ENCODE assay signal across 1 cellular context in genomic region chr17:8160741-8161221, GRCh38.
TF ChIP-seq lines count a peak whose summit lies in the region.

No MANE protein-coding gene starts in this region.

TF ChIP-seq in HEK293, 187 proteins besides CTCF, POLR2A, EP300 and RAD21 (continued from another document):
- TF ChIP-seq, protein P1, sequence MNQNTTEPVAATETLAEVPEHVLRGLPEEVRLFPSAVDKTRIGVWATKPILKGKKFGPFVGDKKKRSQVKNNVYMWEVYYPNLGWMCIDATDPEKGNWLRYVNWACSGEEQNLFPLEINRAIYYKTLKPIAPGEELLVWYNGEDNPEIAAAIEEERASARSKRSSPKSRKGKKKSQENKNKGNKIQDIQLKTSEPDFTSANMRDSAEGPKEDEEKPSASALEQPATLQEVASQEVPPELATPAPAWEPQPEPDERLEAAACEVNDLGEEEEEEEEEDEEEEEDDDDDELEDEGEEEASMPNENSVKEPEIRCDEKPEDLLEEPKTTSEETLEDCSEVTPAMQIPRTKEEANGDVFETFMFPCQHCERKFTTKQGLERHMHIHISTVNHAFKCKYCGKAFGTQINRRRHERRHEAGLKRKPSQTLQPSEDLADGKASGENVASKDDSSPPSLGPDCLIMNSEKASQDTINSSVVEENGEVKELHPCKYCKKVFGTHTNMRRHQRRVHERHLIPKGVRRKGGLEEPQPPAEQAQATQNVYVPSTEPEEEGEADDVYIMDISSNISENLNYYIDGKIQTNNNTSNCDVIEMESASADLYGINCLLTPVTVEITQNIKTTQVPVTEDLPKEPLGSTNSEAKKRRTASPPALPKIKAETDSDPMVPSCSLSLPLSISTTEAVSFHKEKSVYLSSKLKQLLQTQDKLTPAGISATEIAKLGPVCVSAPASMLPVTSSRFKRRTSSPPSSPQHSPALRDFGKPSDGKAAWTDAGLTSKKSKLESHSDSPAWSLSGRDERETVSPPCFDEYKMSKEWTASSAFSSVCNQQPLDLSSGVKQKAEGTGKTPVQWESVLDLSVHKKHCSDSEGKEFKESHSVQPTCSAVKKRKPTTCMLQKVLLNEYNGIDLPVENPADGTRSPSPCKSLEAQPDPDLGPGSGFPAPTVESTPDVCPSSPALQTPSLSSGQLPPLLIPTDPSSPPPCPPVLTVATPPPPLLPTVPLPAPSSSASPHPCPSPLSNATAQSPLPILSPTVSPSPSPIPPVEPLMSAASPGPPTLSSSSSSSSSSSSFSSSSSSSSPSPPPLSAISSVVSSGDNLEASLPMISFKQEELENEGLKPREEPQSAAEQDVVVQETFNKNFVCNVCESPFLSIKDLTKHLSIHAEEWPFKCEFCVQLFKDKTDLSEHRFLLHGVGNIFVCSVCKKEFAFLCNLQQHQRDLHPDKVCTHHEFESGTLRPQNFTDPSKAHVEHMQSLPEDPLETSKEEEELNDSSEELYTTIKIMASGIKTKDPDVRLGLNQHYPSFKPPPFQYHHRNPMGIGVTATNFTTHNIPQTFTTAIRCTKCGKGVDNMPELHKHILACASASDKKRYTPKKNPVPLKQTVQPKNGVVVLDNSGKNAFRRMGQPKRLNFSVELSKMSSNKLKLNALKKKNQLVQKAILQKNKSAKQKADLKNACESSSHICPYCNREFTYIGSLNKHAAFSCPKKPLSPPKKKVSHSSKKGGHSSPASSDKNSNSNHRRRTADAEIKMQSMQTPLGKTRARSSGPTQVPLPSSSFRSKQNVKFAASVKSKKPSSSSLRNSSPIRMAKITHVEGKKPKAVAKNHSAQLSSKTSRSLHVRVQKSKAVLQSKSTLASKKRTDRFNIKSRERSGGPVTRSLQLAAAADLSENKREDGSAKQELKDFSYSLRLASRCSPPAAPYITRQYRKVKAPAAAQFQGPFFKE (tag by site-specific recombination; IDR thresholded peaks at IDR 0.05; ENCODE audit: borderline replicate concordance), result no peak
- TF ChIP-seq ZNF184 (tag by site-specific recombination; IDR thresholded peaks at IDR 0.05) (no peak), ZNF843 (tag by site-specific recombination; IDR thresholded peaks at IDR 0.05) (no peak), ZXDB (tag by site-specific recombination; IDR thresholded peaks at IDR 0.05) (no peak), ZNF426 (tag by site-specific recombination; IDR thresholded peaks at IDR 0.05) (no peak), ZSCAN4 (tag by site-specific recombination; IDR thresholded peaks at IDR 0.05) (peak; percentile 66; the same call in 1 of the 2 replicates), GFI1B (tag by site-specific recombination; IDR thresholded peaks at IDR 0.05) (no peak), ZNF621 (tag by site-specific recombination; IDR thresholded peaks at IDR 0.05) (no peak), SCRT1 (tag by site-specific recombination; IDR thresholded peaks at IDR 0.05; ENCODE audit: borderline replicate concordance) (no peak), ZNF223 (tag by site-specific recombination; IDR thresholded peaks at IDR 0.05) (no peak), ZNF549 (tag by site-specific recombination; IDR thresholded peaks at IDR 0.05) (no peak), KLF7 (tag by site-specific recombination; IDR thresholded peaks at IDR 0.05; ENCODE audit: borderline replicate concordance) (no peak), ZNF248 (tag by site-specific recombination; IDR thresholded peaks at IDR 0.05) (no peak), ZNF37A (tag by site-specific recombination; IDR thresholded peaks at IDR 0.05) (no peak), ZNF366 (tag by site-specific recombination; conservative IDR thresholded peaks at IDR 0.05) (0 out of 2 replicates have a peak, but pooled peaks have one; percentile 15), ZFP41 (tag by site-specific recombination; IDR thresholded peaks at IDR 0.05; ENCODE audit: borderline replicate concordance) (no peak), ZNF350 (tag by site-specific recombination; IDR thresholded peaks at IDR 0.05) (no peak), ZBTB21 (tag by site-specific recombination; IDR thresholded peaks at IDR 0.05) (no peak), GLIS2 (tag by site-specific recombination; IDR thresholded peaks at IDR 0.05) (no peak), PATZ1 (tag by site-specific recombination; IDR thresholded peaks at IDR 0.05) (peak; percentile 44), ZNF391 (tag by site-specific recombination; IDR thresholded peaks at IDR 0.05; ENCODE audit: borderline replicate concordance, low read depth) (no peak), MEIS1 (CRISPR knock-in tag; IDR thresholded peaks at IDR 0.05; ENCODE audit: borderline replicate concordance) (no peak), ZNF202 (tag by site-specific recombination; IDR thresholded peaks at IDR 0.05; ENCODE audit: borderline replicate concordance) (no peak), ZNF837 (tag by site-specific recombination; IDR thresholded peaks at IDR 0.05) (no peak), ZNF558 (tag by site-specific recombination; IDR thresholded peaks at IDR 0.05) (no peak), ZSCAN23 (tag by site-specific recombination; IDR thresholded peaks at IDR 0.05) (no peak), YY2 (tag by site-specific recombination; IDR thresholded peaks at IDR 0.05) (no peak), SALL2 (tag by site-specific recombination; IDR thresholded peaks at IDR 0.05; ENCODE audit: borderline replicate concordance) (no peak), PRDM1 (tag by site-specific recombination; IDR thresholded peaks at IDR 0.05) (0 out of 2 replicates have a peak, but pooled peaks have one; percentile 26)
- TF ChIP-seq, protein P2, sequence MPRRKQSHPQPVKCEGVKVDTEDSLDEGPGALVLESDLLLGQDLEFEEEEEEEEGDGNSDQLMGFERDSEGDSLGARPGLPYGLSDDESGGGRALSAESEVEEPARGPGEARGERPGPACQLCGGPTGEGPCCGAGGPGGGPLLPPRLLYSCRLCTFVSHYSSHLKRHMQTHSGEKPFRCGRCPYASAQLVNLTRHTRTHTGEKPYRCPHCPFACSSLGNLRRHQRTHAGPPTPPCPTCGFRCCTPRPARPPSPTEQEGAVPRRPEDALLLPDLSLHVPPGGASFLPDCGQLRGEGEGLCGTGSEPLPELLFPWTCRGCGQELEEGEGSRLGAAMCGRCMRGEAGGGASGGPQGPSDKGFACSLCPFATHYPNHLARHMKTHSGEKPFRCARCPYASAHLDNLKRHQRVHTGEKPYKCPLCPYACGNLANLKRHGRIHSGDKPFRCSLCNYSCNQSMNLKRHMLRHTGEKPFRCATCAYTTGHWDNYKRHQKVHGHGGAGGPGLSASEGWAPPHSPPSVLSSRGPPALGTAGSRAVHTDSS (tag by site-specific recombination; IDR thresholded peaks at IDR 0.05), result peak; percentile 69
- TF ChIP-seq, protein P3, sequence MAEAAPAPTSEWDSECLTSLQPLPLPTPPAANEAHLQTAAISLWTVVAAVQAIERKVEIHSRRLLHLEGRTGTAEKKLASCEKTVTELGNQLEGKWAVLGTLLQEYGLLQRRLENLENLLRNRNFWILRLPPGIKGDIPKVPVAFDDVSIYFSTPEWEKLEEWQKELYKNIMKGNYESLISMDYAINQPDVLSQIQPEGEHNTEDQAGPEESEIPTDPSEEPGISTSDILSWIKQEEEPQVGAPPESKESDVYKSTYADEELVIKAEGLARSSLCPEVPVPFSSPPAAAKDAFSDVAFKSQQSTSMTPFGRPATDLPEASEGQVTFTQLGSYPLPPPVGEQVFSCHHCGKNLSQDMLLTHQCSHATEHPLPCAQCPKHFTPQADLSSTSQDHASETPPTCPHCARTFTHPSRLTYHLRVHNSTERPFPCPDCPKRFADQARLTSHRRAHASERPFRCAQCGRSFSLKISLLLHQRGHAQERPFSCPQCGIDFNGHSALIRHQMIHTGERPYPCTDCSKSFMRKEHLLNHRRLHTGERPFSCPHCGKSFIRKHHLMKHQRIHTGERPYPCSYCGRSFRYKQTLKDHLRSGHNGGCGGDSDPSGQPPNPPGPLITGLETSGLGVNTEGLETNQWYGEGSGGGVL (tag by site-specific recombination; IDR thresholded peaks at IDR 0.05), result peak; percentile 77
- TF ChIP-seq, protein P4, sequence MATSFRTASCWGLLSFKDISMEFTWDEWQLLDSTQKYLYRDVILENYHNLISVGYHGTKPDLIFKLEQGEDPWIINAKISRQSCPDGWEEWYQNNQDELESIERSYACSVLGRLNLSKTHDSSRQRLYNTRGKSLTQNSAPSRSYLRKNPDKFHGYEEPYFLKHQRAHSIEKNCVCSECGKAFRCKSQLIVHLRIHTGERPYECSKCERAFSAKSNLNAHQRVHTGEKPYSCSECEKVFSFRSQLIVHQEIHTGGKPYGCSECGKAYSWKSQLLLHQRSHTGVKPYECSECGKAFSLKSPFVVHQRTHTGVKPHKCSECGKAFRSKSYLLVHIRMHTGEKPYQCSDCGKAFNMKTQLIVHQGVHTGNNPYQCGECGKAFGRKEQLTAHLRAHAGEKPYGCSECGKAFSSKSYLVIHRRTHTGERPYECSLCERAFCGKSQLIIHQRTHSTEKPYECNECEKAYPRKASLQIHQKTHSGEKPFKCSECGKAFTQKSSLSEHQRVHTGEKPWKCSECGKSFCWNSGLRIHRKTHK (tag by site-specific recombination; IDR thresholded peaks at IDR 0.05), result no peak
- TF ChIP-seq, protein P5, sequence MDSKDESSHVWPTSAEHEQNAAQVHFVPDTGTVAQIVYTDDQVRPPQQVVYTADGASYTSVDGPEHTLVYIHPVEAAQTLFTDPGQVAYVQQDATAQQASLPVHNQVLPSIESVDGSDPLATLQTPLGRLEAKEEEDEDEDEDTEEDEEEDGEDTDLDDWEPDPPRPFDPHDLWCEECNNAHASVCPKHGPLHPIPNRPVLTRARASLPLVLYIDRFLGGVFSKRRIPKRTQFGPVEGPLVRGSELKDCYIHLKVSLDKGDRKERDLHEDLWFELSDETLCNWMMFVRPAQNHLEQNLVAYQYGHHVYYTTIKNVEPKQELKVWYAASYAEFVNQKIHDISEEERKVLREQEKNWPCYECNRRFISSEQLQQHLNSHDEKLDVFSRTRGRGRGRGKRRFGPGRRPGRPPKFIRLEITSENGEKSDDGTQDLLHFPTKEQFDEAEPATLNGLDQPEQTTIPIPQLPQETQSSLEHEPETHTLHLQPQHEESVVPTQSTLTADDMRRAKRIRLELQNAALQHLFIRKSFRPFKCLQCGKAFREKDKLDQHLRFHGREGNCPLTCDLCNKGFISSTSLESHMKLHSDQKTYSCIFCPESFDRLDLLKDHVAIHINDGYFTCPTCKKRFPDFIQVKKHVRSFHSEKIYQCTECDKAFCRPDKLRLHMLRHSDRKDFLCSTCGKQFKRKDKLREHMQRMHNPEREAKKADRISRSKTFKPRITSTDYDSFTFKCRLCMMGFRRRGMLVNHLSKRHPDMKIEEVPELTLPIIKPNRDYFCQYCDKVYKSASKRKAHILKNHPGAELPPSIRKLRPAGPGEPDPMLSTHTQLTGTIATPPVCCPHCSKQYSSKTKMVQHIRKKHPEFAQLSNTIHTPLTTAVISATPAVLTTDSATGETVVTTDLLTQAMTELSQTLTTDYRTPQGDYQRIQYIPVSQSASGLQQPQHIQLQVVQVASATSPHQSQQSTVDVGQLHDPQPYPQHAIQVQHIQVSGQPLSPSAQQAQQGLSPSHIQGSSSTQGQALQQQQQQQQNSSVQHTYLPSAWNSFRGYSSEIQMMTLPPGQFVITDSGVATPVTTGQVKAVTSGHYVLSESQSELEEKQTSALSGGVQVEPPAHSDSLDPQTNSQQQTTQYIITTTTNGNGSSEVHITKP (tag by site-specific recombination; IDR thresholded peaks at IDR 0.05), result 0 out of 2 replicates have a peak, but pooled peaks have one; percentile 21
